In the genomic region with DNA sequence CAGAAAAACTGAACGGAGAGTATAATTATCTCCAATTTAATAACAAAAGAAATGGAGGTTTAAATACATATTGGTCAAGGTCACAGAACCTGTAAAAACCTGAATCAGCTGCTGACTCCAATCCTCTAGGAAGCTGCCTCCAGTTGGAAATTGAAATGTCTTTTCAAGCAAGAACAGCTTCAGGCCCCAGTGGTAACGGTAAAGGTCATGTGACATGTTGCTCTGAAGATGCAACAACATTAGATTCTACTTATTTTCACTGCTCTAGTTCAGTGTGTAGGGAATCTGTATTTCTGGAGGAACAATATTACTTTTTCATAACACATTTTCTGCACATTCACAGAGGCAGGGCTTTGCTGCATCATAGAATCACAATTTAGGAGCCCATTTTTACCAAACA, we compare ENCODE assay signal across 21 cellular contexts. TPM values are rescaled to one million over a fixed set of nuclear protein-coding genes. Genes with fewer than 3 reads are reported as not detected.
"Had no signal": no experiment of that assay in that cellular context is flagged by ENCODE, and none has a peak within 500 bp of the region (broad histone marks: within the 10 kb centered on the region; RNA-seq: fewer than 3 reads in every experiment).

No MANE protein-coding gene starts in this region.

- ATAC-seq: gastrocnemius medialis; heart right ventricle; left lobe of liver; mucosa of descending colon; naive thymus-derived CD8-positive, alpha-beta T cell had no signal

- DNase-seq: cortex of kidney; dorsolateral prefrontal cortex; effector CD8-positive, alpha-beta T cell; gastrocnemius medialis; heart right ventricle; mammary epithelial cell; mucosa of descending colon; naive thymus-derived CD8-positive, alpha-beta T cell; posterior cingulate gyrus; sigmoid colon; stimulated activated CD4-positive, alpha-beta T cell treated with anti-CD3 and anti-CD28 coated beads, Interleukin-12 subunit alpha, Interleukin-12 subunit beta, amount 100 ng/mL, for 4 hours; stimulated activated naive CD4-positive, alpha-beta T cell treated with Interleukin-2 at 50 U/mL for 16 hours; tibial artery; upper lobe of left lung had no signal

- H3K9me3 ChIP-seq: gastrocnemius medialis, heart right ventricle, mucosa of descending colon, sigmoid colon, tibial artery, upper lobe of left lung, vagina had no signal

- H3K27me3 ChIP-seq: gastrocnemius medialis, sigmoid colon, tibial artery, upper lobe of left lung, vagina had no signal

- H3K36me3 ChIP-seq: gastrocnemius medialis, heart right ventricle, sigmoid colon, tibial artery, upper lobe of left lung, vagina had no signal

- H3K4me3 ChIP-seq: dorsolateral prefrontal cortex, gastrocnemius medialis, heart right ventricle, mucosa of descending colon, sigmoid colon, skin epidermis, tibial artery, upper lobe of left lung, vagina had no signal

- H3K4me1 ChIP-seq: gastrocnemius medialis, heart right ventricle, sigmoid colon, tibial artery, upper lobe of left lung, vagina had no signal

- H3K27ac ChIP-seq: dorsolateral prefrontal cortex, gastrocnemius medialis, heart right ventricle, sigmoid colon, skin epidermis, tibial artery, upper lobe of left lung, vagina had no signal

- H3K27ac Mint-ChIP-seq: naive thymus-derived CD8-positive, alpha-beta T cell had no signal

- H3K4me3 Mint-ChIP-seq: naive thymus-derived CD8-positive, alpha-beta T cell had no signal

- H3K4me1 Mint-ChIP-seq: naive thymus-derived CD8-positive, alpha-beta T cell had no signal

- H3K36me3 Mint-ChIP-seq: naive thymus-derived CD8-positive, alpha-beta T cell had no signal

- H3K9me3 Mint-ChIP-seq: naive thymus-derived CD8-positive, alpha-beta T cell had no signal

RNA-seq across cellular contexts. Expression of a gene that starts 58.8 kb away (rescaled TPM):
- total RNA-seq: gastrocnemius medialis; heart right ventricle; left lobe of liver; mucosa of descending colon; naive thymus-derived CD8-positive, alpha-beta T cell; osteocyte; pulmonary artery endothelial cell; sigmoid colon; temporal lobe; vagina had no signal
- polyA plus RNA-seq: naive thymus-derived CD8-positive, alpha-beta T cell; neural cell; sigmoid colon had no signal
